ENCODE assay signal across 17 cellular contexts in the genomic region with DNA sequence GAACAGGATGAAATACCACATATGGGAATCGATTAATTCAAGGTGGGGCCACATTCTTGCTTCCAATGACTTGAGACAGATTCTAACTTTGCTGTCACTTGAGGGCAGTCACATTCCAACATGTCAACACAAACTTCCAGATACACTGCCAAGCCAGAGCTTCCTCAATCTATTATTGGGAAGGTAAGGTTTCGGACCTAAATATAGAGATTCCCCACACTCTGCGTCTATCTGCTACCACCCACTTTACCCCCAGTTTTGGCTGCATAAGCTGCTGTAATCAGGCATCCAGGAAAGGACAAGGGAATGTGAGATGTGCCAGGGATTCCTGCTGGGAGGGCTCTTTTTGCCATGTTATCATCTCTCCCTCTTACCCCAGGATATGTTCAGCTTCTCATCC.
"Had no signal": no experiment of that assay in that cellular context is flagged by ENCODE, and none has a peak within 500 bp of the region (broad histone marks: within the 10 kb centered on the region; RNA-seq: fewer than 3 reads in every experiment).

No MANE protein-coding gene starts in this region.

- ATAC-seq: left colon; natural killer cell; stimulated activated naive CD8-positive, alpha-beta T cell treated with anti-CD3 and anti-CD28 coated beads, Interleukin-15, Interleukin-2, amounts not matched to agents 100 U/mL and 50 U/mL, for 24 hours had no signal

- H3K27me3 ChIP-seq: dorsolateral prefrontal cortex, ovary, sigmoid colon, suprapubic skin, thyroid gland had no signal

- H3K36me3 ChIP-seq: ovary had no signal

- H3K9me3 ChIP-seq: ovary, sigmoid colon, suprapubic skin, thyroid gland had no signal

- H3K4me3 ChIP-seq: dorsolateral prefrontal cortex, ovary, sigmoid colon, smooth muscle cell, suprapubic skin, thyroid gland had no signal

- H3K27ac ChIP-seq: dorsolateral prefrontal cortex, ovary, sigmoid colon, suprapubic skin, thyroid gland had no signal

- H3K4me1 ChIP-seq: suprapubic skin, thyroid gland had no signal

- DNase-seq: central memory CD4-positive, alpha-beta T cell; cortex of kidney; dorsolateral prefrontal cortex; effector CD8-positive, alpha-beta T cell; foreskin melanocyte; kidney; left colon; mammary epithelial cell; natural killer cell; nucleus accumbens; ovary; sigmoid colon; stimulated activated CD4-positive, alpha-beta T cell treated with anti-CD3 and anti-CD28 coated beads, Interleukin-2, amount 100 ng/mL, for 48 hours; stimulated activated naive CD8-positive, alpha-beta T cell treated with anti-CD3 and anti-CD28 coated beads, Interleukin-15, Interleukin-2, amounts not matched to agents 100 U/mL and 50 U/mL, for 24 hours; thyroid gland had no signal
